ENCODE assay signal across 8 cellular contexts in genomic region chrX:71532753-71533425, GRCh38. TPM values are rescaled to one million over a fixed set of nuclear protein-coding genes. Genes with fewer than 3 reads are reported as not detected.
A peak's percentile ranks its signal among the peaks of the same experiment; 100 is the strongest.
DNase-seq lines count a peak whose midpoint lies in the region; ATAC-seq and TF ChIP-seq lines count a peak whose summit lies in the region.

Gene OGT (plus strand): TSS chrX:71533104. CDS start chrX:71533300, 196 bp downstream.

- no peaks in the 10 kb centered on the region for H3K27me3 ChIP-seq in left lung

- intact Hi-C loops in left lung (cut with DNase I): no loop called here

- peak; percentile 90 for DNase-seq in NCI-H774 (lab: John Stamatoyannopoulos, UW)
- DNase-seq in activated CD4-positive, alpha-beta T cell treated with anti-CD3 and anti-CD28 coated beads, Interleukin-2, amount 50 U/mL, for 4 hours: peak; percentile 90 to 92
- DNase-seq in dermis blood vessel endothelial cell: peak; percentile 97
- DNase-seq in left lung: peak; percentile 94 to 96
- DNase-seq in stimulated activated CD4-positive, alpha-beta T cell treated with anti-CD3 and anti-CD28 coated beads, Interleukin-2, amount 100 ng/mL, for 4 hours (ENCODE audit: low read depth): peak; percentile 87

- no peaks in the 10 kb centered on the region for H3K9me3 ChIP-seq in left lung

- H3K27ac ChIP-seq in C4-2B (peak within 1 kb of the TSS; percentile 96), left lung (peak within 1 kb of the TSS; percentile 86 to 92)

- H3K4me1 ChIP-seq in left lung: peaks cover 0 to 25% of the 10 kb centered on the region in 2 donors

- TF ChIP-seq CTCF in C4-2B (conservative IDR thresholded peaks at IDR 0.05) (no peak), left lung (IDR thresholded peaks at IDR 0.05) (no peak)

- ATAC-seq in GM19395 (IDR thresholded peaks at IDR 0.05; ENCODE audit: unreplicated experiment): peak; percentile 69
- peak; percentile 67 for ATAC-seq in HG03565 (IDR thresholded peaks at IDR 0.05; ENCODE audit: unreplicated experiment)
- ATAC-seq in left lung: peak; percentile 90

- peak within 1 kb of the TSS; percentile 46 to 71 for H3K4me3 ChIP-seq in left lung

- no peaks in the 10 kb centered on the region for H3K36me3 ChIP-seq in left lung

RNA-seq across cellular contexts. Expression of gene OGT, which starts in this region (rescaled TPM):
- total RNA-seq in dermis blood vessel endothelial cell (92.8 and 149 TPM in 2 replicates), left lung (100 to 1,000 TPM; 117 to 118 TPM)

Comparison
In these comparisons a context has a peak if more than half of its experiments do, and no peak if none do; other contexts are left out.
1. Peak in every context shown above with its lines: DNase-seq, ATAC-seq, H3K4me3 ChIP-seq and H3K27ac ChIP-seq.